In the genomic region with DNA sequence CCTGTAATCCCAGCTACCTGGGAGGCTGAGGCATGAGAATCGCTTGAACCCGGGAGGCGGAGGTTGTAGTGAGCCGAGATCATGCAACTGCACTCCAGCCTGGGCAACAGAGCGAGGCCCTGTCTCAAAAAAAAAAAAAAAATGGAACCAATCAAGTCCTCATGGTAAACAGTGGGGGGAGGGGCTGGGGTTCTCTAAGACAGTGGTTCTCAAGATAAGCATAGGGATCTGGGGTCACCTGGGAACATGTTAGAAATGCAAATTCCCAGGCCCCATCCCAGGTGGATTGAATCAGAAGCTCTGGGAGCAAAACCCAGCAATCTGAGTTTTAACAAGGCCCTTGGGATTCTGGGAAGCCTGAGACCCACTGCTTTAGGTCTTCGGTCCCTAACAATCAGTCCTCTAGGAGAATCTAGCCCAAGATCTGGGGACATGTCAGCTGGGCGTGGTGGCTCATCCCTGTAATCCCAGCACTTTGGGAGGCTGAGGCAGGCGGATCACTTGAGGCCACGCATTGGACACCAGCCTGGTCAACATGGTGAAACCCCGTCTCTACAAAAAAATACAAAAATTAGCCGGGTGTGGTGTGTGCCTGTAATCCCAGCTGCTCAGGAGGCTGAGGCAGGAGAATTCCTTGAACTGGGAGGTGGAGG, we compare ENCODE assay signal across 8 cellular contexts. TPM values are rescaled to one million over a fixed set of nuclear protein-coding genes. Genes with fewer than 3 reads are reported as not detected.
DNase-seq lines count a peak whose midpoint lies in the region; ATAC-seq and TF ChIP-seq lines count a peak whose summit lies in the region.
"Not testable (repeated sequence)": the region's sequence is repeated elsewhere in the genome, so short reads cannot be mapped to it uniquely, and the experiment has no call there.

No MANE protein-coding gene starts in this region.

- intact Hi-C loops in ovary (cut with DNase I), result loop anchor here in 2 of 4 donors (5.0 kb wide), 2 partner anchors 37 to 47 kb away; a partner anchor contains a TSS
- intact Hi-C loops in vagina (cut with DNase I), result not testable (repeated sequence)

- not testable (repeated sequence) for H3K4me3 ChIP-seq in GM23338, gastroesophageal sphincter, lung, ovary, vagina

- not testable (repeated sequence) for TF ChIP-seq CTCF in GM23338 (conservative IDR thresholded peaks at IDR 0.05; ENCODE audit: low read depth in 2 of 2); gastroesophageal sphincter (IDR thresholded peaks at IDR 0.05); lung (IDR thresholded peaks at IDR 0.05; ENCODE audit: control extremely low read depth, extremely low read depth); ovary (IDR thresholded peaks at IDR 0.05); vagina (IDR thresholded peaks at IDR 0.05)

- not testable (repeated sequence) for H3K36me3 Mint-ChIP-seq in GM23338 (ENCODE audit: low read depth); activated CD4-positive, alpha-beta memory T cell treated with anti-CD3 and anti-CD28 coated beads, Interleukin-2, amount 10 ng/mL, durations not matched to agents 7 days and 5 days (ENCODE audit: low read depth); central memory CD8-positive, alpha-beta T cell (ENCODE audit: insufficient read depth); stimulated activated naive CD8-positive, alpha-beta T cell treated with anti-CD3 and anti-CD28 coated beads, Interleukin-15, Interleukin-2, amounts not matched to agents 100 ng/mL and 50 ng/mL, for 24 hours (ENCODE audit: low read depth)

- H3K27me3 Mint-ChIP-seq in GM23338 (ENCODE audit: insufficient read depth, low read depth, poor library complexity), result peaks cover 40% of the 10 kb centered on the region
- H3K27me3 Mint-ChIP-seq in activated CD4-positive, alpha-beta memory T cell treated with anti-CD3 and anti-CD28 coated beads, Interleukin-2, amount 10 ng/mL, durations not matched to agents 7 days and 5 days; central memory CD8-positive, alpha-beta T cell; stimulated activated naive CD8-positive, alpha-beta T cell treated with anti-CD3 and anti-CD28 coated beads, Interleukin-15, Interleukin-2, amounts not matched to agents 100 ng/mL and 50 ng/mL, for 24 hours: not testable (repeated sequence)

- not testable (repeated sequence) for H3K27ac Mint-ChIP-seq in GM23338
- peak overlapping the region; percentile 88 for H3K27ac Mint-ChIP-seq in activated CD4-positive, alpha-beta memory T cell treated with anti-CD3 and anti-CD28 coated beads, Interleukin-2, amount 10 ng/mL, durations not matched to agents 7 days and 5 days
- peak overlapping the region; percentile 97 for H3K27ac Mint-ChIP-seq in central memory CD8-positive, alpha-beta T cell (ENCODE audit: low read depth)
- H3K27ac Mint-ChIP-seq in stimulated activated naive CD8-positive, alpha-beta T cell treated with anti-CD3 and anti-CD28 coated beads, Interleukin-15, Interleukin-2, amounts not matched to agents 100 ng/mL and 50 ng/mL, for 24 hours, result peak overlapping the region; percentile 90

- CTCF ChIA-PET in activated CD4-positive, alpha-beta memory T cell treated with anti-CD3 and anti-CD28 coated beads, Interleukin-2, amount 10 ng/mL, durations not matched to agents 7 days and 5 days (lab: Charles Lee), result interaction anchor here (0.7 to 7.4 kb wide), 8 partner anchors 9 to 95 kb away, joined by 3 to 141 read pairs (median 4); a partner anchor contains a TSS

- 55% methylated on average over 3 of the region's 11 CpGs; no CpG with 5 or more reads in 1 of the 2 donors for WGBS in gastroesophageal sphincter (ENCODE audit: low coverage in 1 of 2), 2 donors
- WGBS in lung, 2 donors, result 82 to 94% methylated on average over 11 of the region's 11 CpGs
- 81 to 87% (median 84%) methylated on average over 11 of the region's 11 CpGs for WGBS in ovary, 3 donors

- not testable (repeated sequence) for H3K9me3 Mint-ChIP-seq in GM23338; activated CD4-positive, alpha-beta memory T cell treated with anti-CD3 and anti-CD28 coated beads, Interleukin-2, amount 10 ng/mL, durations not matched to agents 7 days and 5 days; central memory CD8-positive, alpha-beta T cell; stimulated activated naive CD8-positive, alpha-beta T cell treated with anti-CD3 and anti-CD28 coated beads, Interleukin-15, Interleukin-2, amounts not matched to agents 100 ng/mL and 50 ng/mL, for 24 hours

- TF ChIP-seq POLR2A in gastroesophageal sphincter (IDR thresholded peaks at IDR 0.05); ovary (IDR thresholded peaks at IDR 0.05); vagina (IDR thresholded peaks at IDR 0.05): not testable (repeated sequence)

- not testable (repeated sequence) for H3K9me3 ChIP-seq in gastroesophageal sphincter; lung (ENCODE audit: control insufficient read depth in 2 of 2, insufficient read depth in 1 of 2, low read length in 1 of 2); ovary; vagina

- not testable (repeated sequence) for TF ChIP-seq EP300 in gastroesophageal sphincter (IDR thresholded peaks at IDR 0.05); ovary (IDR thresholded peaks at IDR 0.05)

- peaks cover 33% of the 10 kb centered on the region for H3K27me3 ChIP-seq in GM23338 (ENCODE audit: insufficient read depth)
- H3K27me3 ChIP-seq in gastroesophageal sphincter; lung (ENCODE audit: control insufficient read depth, insufficient read depth); ovary; vagina: not testable (repeated sequence)

- peaks cover 87% of the 10 kb centered on the region for H3K4me1 Mint-ChIP-seq in GM23338
- H3K4me1 Mint-ChIP-seq in activated CD4-positive, alpha-beta memory T cell treated with anti-CD3 and anti-CD28 coated beads, Interleukin-2, amount 10 ng/mL, durations not matched to agents 7 days and 5 days, result peaks cover 95% of the 10 kb centered on the region
- peaks cover 88% of the 10 kb centered on the region for H3K4me1 Mint-ChIP-seq in central memory CD8-positive, alpha-beta T cell
- peaks cover 96% of the 10 kb centered on the region for H3K4me1 Mint-ChIP-seq in stimulated activated naive CD8-positive, alpha-beta T cell treated with anti-CD3 and anti-CD28 coated beads, Interleukin-15, Interleukin-2, amounts not matched to agents 100 ng/mL and 50 ng/mL, for 24 hours (ENCODE audit: low read depth)

- H3K36me3 ChIP-seq in GM23338 (ENCODE audit: insufficient read depth); gastroesophageal sphincter; lung (ENCODE audit: control insufficient read depth in 2 of 2, insufficient read depth in 2 of 2, low read length in 2 of 2); ovary; vagina: not testable (repeated sequence)

- DNase-seq in GM23338 (ENCODE audit: low spot score); activated CD4-positive, alpha-beta memory T cell treated with anti-CD3 and anti-CD28 coated beads, Interleukin-2, amount 10 ng/mL, durations not matched to agents 7 days and 5 days; central memory CD8-positive, alpha-beta T cell (ENCODE audit: low spot score in 2 of 2); lung (ENCODE audit: low spot score): not testable (repeated sequence)
- DNase-seq in ovary (peak in 3 of 5 donors; percentile 40 to 53 (median 45)), vagina (ENCODE audit: extremely low spot score in 2 of 2) (peak in 1 of 2 donors; percentile 86)

- H3F3A ChIP-seq in GM23338 (replicated peaks; ENCODE audit: low read depth), result not testable (repeated sequence)

- H3K27ac ChIP-seq in GM23338 (ENCODE audit: low read depth) (0 out of 2 replicates have a peak overlapping the region, but pooled peaks have one; percentile 57), gastroesophageal sphincter (peak overlapping the region; percentile 94 to 99 (median 97)), lung (ENCODE audit: low read depth in 1 of 2, low read length in 1 of 2) (peak overlapping the region; percentile 61 to 86), ovary (peak overlapping the region; percentile 89 to 91), vagina (peak overlapping the region; percentile 98)

- not testable (repeated sequence) for H3K9me2 ChIP-seq in GM23338 (ENCODE audit: insufficient read depth)

- not testable (repeated sequence) for H3K4me3 Mint-ChIP-seq in GM23338; activated CD4-positive, alpha-beta memory T cell treated with anti-CD3 and anti-CD28 coated beads, Interleukin-2, amount 10 ng/mL, durations not matched to agents 7 days and 5 days; central memory CD8-positive, alpha-beta T cell; stimulated activated naive CD8-positive, alpha-beta T cell treated with anti-CD3 and anti-CD28 coated beads, Interleukin-15, Interleukin-2, amounts not matched to agents 100 ng/mL and 50 ng/mL, for 24 hours

- H3K79me2 ChIP-seq in GM23338 (replicated peaks; ENCODE audit: insufficient read depth), result not testable (repeated sequence)

- H2AFZ ChIP-seq in GM23338, result not testable (repeated sequence)

- ATAC-seq in GM23338; central memory CD8-positive, alpha-beta T cell (replicated peaks; ENCODE audit: extremely low read depth, poor library complexity, severe bottlenecking); gastroesophageal sphincter; lung (ENCODE audit: insufficient read depth, low FRiP score): not testable (repeated sequence)

- H4K20me1 ChIP-seq in GM23338 (replicated peaks; ENCODE audit: insufficient read depth), result not testable (repeated sequence)

- H3K4me1 ChIP-seq in GM23338 (ENCODE audit: insufficient read depth) (peaks cover 74% of the 10 kb centered on the region), gastroesophageal sphincter (peaks cover 44 to 99% (median 84%) of the 10 kb centered on the region in 3 donors), lung (ENCODE audit: control insufficient read depth in 2 of 2, insufficient read depth in 2 of 2, low read length in 2 of 2) (peaks cover 23% of the 10 kb centered on the region in 2 donors), ovary (ENCODE audit: insufficient read depth) (peaks cover 47% of the 10 kb centered on the region), vagina (peaks cover 95% of the 10 kb centered on the region)

- H3K4me2 ChIP-seq in GM23338, result peak overlapping the region; percentile 71; the same call in 1 of the 2 replicates

- POLR2A ChIA-PET in activated CD4-positive, alpha-beta memory T cell treated with anti-CD3 and anti-CD28 coated beads, Interleukin-2, amount 10 ng/mL, durations not matched to agents 7 days and 5 days (lab: Charles Lee), result interaction anchor here (1.3 to 6.9 kb wide), 4 partner anchors 11 to 110 kb away, joined by 5 to 132 read pairs (median 62); a partner anchor contains a TSS

RNA-seq across cellular contexts. Expression of a gene that starts 8.6 kb away (rescaled TPM):
- total RNA-seq in GM23338 (2014; rRNA removed; shearing (Covaris generic)), result 3.6 and 4.2 TPM in 2 replicates
- polyA plus RNA-seq in GM23338 (2016; fragmentation: Nextera tagmentation; extraction: Ambion mirVana), result 3.1 and 3.3 TPM in 2 replicates
- total RNA-seq in activated CD4-positive, alpha-beta memory T cell treated with anti-CD3 and anti-CD28 coated beads, Interleukin-2, amount 10 ng/mL, durations not matched to agents 7 days and 5 days, result 1 to 10 TPM; 5.2 to 5.9 TPM
- total RNA-seq in gastroesophageal sphincter, result 10 to 100 TPM in 3 of 4 donors, 1 to 10 TPM in 1; 1.5 to 20.4 (median 18.3) TPM
- total RNA-seq in lung, result 10 to 100 TPM in 1 of 2 donors, 1 to 10 TPM in 1; 3.2 to 19.4 TPM
- polyA plus RNA-seq in lung, result 10 to 100 TPM in 1 of 2 donors, 1 to 10 TPM in 1; 8.7 to 19.6 TPM
- total RNA-seq in ovary, result 10 to 100 TPM; 10.7 to 73.8 (median 23.7) TPM
- polyA plus RNA-seq in ovary, result 10 to 100 TPM; 11.8 to 59.0 TPM
- total RNA-seq in vagina, result 15.0 TPM

RNA-seq across cellular contexts. Expression of a gene that starts 12.8 kb away (rescaled TPM):
- 52.5 and 56.5 TPM in 2 replicates for total RNA-seq in GM23338 (2014; rRNA removed; shearing (Covaris generic))
- polyA plus RNA-seq in GM23338 (2016; fragmentation: Nextera tagmentation; extraction: Ambion mirVana) (14.3 and 16.2 TPM in 2 replicates), lung (10 to 100 TPM; 73.2 to 84.6 TPM), ovary (100 to 1,000 TPM in 1 of 2 donors, 10 to 100 TPM in 1; 60.8 to 122 TPM)
- total RNA-seq in activated CD4-positive, alpha-beta memory T cell treated with anti-CD3 and anti-CD28 coated beads, Interleukin-2, amount 10 ng/mL, durations not matched to agents 7 days and 5 days, result 100 to 1,000 TPM; 102 to 103 TPM
- total RNA-seq in gastroesophageal sphincter (100 to 1,000 TPM in 1 of 4 donors, 10 to 100 TPM in 3; 67.0 to 107 (median 88.1) TPM), lung (100 to 1,000 TPM in 1 of 2 donors, 10 to 100 TPM in 1; 84.8 to 111 TPM), ovary (100 to 1,000 TPM in 1 of 7 donors, 10 to 100 TPM in 6; 59.6 to 110 (median 83.3) TPM), vagina (62.4 TPM)

RNA-seq across cellular contexts. Expression of a gene that starts 31.4 kb away (rescaled TPM):
- 76.1 and 82.9 TPM in 2 replicates for total RNA-seq in GM23338 (2014; rRNA removed; shearing (Covaris generic))
- polyA plus RNA-seq in GM23338 (2016; fragmentation: Nextera tagmentation; extraction: Ambion mirVana) (34.4 and 37.5 TPM in 2 replicates), lung (10 to 100 TPM; 37.2 to 47.8 TPM), ovary (100 to 1,000 TPM in 1 of 2 donors, 10 to 100 TPM in 1; 53.1 to 113 TPM)
- 10 to 100 TPM; 84.5 to 89.1 TPM for total RNA-seq in activated CD4-positive, alpha-beta memory T cell treated with anti-CD3 and anti-CD28 coated beads, Interleukin-2, amount 10 ng/mL, durations not matched to agents 7 days and 5 days
- total RNA-seq in gastroesophageal sphincter (100 to 1,000 TPM in 1 of 4 donors, 10 to 100 TPM in 3; 63.1 to 114 (median 89.1) TPM), lung (10 to 100 TPM; 74.8 to 85.5 TPM), ovary (100 to 1,000 TPM in 4 of 7 donors, 10 to 100 TPM in 3; 39.9 to 122 (median 106) TPM), vagina (40.0 TPM)

RNA-seq across cellular contexts. Expression of a gene that starts 46.2 kb away (rescaled TPM):
- 9.6 and 10.5 TPM in 2 replicates for total RNA-seq in GM23338 (2014; rRNA removed; shearing (Covaris generic))
- polyA plus RNA-seq in GM23338 (2016; fragmentation: Nextera tagmentation; extraction: Ambion mirVana), result 3.4 and 3.6 TPM in 2 replicates
- 1 to 10 TPM; 8.4 TPM for total RNA-seq in activated CD4-positive, alpha-beta memory T cell treated with anti-CD3 and anti-CD28 coated beads, Interleukin-2, amount 10 ng/mL, durations not matched to agents 7 days and 5 days
- total RNA-seq in gastroesophageal sphincter, result 100 to 1,000 TPM in 2 of 4 donors, 10 to 100 TPM in 2; 84.8 to 133 (median 102) TPM
- 10 to 100 TPM; 41.3 to 55.9 TPM for total RNA-seq in lung
- 10 to 100 TPM; 28.5 to 33.6 TPM for polyA plus RNA-seq in lung
- 100 to 1,000 TPM in 2 of 7 donors, 10 to 100 TPM in 5; 51.4 to 129 (median 89.3) TPM for total RNA-seq in ovary
- 10 to 100 TPM; 77.5 to 87.2 TPM for polyA plus RNA-seq in ovary
- total RNA-seq in vagina, result 40.3 TPM

RNA-seq across cellular contexts. Expression of a gene that starts 54.7 kb away (rescaled TPM):
- total RNA-seq in GM23338 (2014; rRNA removed; shearing (Covaris generic)), result 88.9 and 95.1 TPM in 2 replicates
- 44.4 and 44.8 TPM in 2 replicates for polyA plus RNA-seq in GM23338 (2016; fragmentation: Nextera tagmentation; extraction: Ambion mirVana)
- 10 to 100 TPM; 82.2 to 84.2 TPM for total RNA-seq in activated CD4-positive, alpha-beta memory T cell treated with anti-CD3 and anti-CD28 coated beads, Interleukin-2, amount 10 ng/mL, durations not matched to agents 7 days and 5 days
- 10 to 100 TPM; 42.1 to 57.9 (median 50.3) TPM for total RNA-seq in gastroesophageal sphincter
- total RNA-seq in lung, result 10 to 100 TPM; 69.9 to 82.3 TPM
- 100 to 1,000 TPM in 1 of 2 donors, 10 to 100 TPM in 1; 48.2 to 149 TPM for polyA plus RNA-seq in lung
- 10 to 100 TPM; 42.2 to 73.9 (median 66.7) TPM for total RNA-seq in ovary
- polyA plus RNA-seq in ovary, result 10 to 100 TPM; 45.1 to 51.3 TPM
- 106 TPM for total RNA-seq in vagina
